12 cellular contexts compared by ENCODE assay signal in the genomic region with DNA sequence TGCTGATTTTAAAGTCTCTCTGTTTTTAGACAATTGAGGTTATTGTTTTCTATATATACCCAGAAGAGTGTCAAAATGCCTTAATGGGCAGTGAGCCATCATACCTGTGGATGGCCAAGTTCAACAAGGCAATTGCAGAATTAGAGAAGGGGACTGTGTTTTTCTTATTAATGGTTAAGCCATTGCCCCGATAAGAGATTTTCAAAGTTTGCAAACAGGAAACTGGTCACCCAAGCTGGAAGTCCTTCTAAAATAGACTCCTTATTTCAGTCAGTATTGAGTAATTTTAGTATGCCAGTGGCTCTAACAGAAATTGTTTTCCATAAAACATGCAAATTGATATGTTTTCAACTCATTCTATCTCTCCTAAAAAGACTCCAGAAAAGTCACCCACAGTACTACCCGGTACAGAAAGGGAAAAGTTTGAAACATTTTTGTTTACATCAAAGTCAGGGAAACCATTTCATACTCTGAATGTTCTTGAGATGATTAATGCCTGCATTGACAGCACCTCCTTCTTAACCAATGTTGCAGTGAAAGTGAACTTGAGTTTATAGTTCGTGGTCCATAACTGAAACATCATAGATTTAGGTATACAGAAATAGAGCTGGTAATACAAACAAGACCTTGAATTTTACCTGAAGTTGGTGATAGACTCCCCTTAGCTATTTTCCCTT.
DNase-seq lines count a peak whose midpoint lies in the region; ATAC-seq and TF ChIP-seq lines count a peak whose summit lies in the region.
"Had no signal": no experiment of that assay in that cellular context is flagged by ENCODE, and none has a peak within 500 bp of the region (broad histone marks: within the 10 kb centered on the region; RNA-seq: fewer than 3 reads in every experiment).

No MANE protein-coding gene starts in this region.

- POLR2A ChIA-PET in CD8-positive, alpha-beta T cell (lab: Charles Lee): no interaction called here

- DNase-seq in dedifferentiated amniotic fluid mesenchymal stem cell (ENCODE audit: extremely low spot score) (peak; percentile 19), dorsolateral prefrontal cortex (no peak), GM13977 (ENCODE audit: low spot score) (no peak)
- DNase-seq in effector memory CD8-positive, alpha-beta T cell: no peak
- DNase-seq in CD8-positive, alpha-beta T cell: no peak
- DNase-seq: activated gamma-delta T cell treated with Interleukin-2 at 50 U/mL for 16 hours; effector memory CD4-positive, alpha-beta T cell; GOT3 had no signal

- H3K27me3 Mint-ChIP-seq in effector memory CD8-positive, alpha-beta T cell: peaks cover 38 to 46% of the 10 kb centered on the region in 2 donors
- peaks cover 35% of the 10 kb centered on the region for H3K27me3 Mint-ChIP-seq in CD8-positive, alpha-beta T cell (ENCODE audit: low read depth)

- H3K4me1 ChIP-seq in BLaER1 treated with 17β-estradiol and CSF1 and Interleukin-3, amounts not matched to agents 10 nM and 100 nM: peaks cover 34 to 40% (median 38%) of the 10 kb centered on the region in 10 experiments
- no peaks in the 10 kb centered on the region for H3K4me1 ChIP-seq in CD8-positive, alpha-beta T cell (ENCODE audit: insufficient read depth, low read length)

- peak overlapping the region; percentile 57 to 88 (median 74) for H3K4me2 ChIP-seq in BLaER1 treated with 17β-estradiol and CSF1 and Interleukin-3, amounts not matched to agents 10 nM and 100 nM

- H3K9me3 ChIP-seq in BLaER1 treated with 17β-estradiol and CSF1 and Interleukin-3, amounts not matched to agents 10 nM and 100 nM (replicated peaks in 1 of 11): no peaks in the 10 kb centered on the region
- no peaks in the 10 kb centered on the region for H3K9me3 ChIP-seq in CD8-positive, alpha-beta T cell (ENCODE audit: low read length)

- H3K4me3 Mint-ChIP-seq in effector memory CD8-positive, alpha-beta T cell: no peak overlapping the region
- H3K4me3 Mint-ChIP-seq in CD8-positive, alpha-beta T cell: no peak overlapping the region
- H3K4me3 Mint-ChIP-seq: stimulated activated naive CD8-positive, alpha-beta T cell treated with anti-CD3 and anti-CD28 coated beads, Interleukin-15, Interleukin-2, amounts not matched to agents 100 ng/mL and 50 ng/mL, for 24 hours had no signal

- H3K36me3 ChIP-seq in BLaER1 treated with 17β-estradiol and CSF1 and Interleukin-3, amounts not matched to agents 10 nM and 100 nM: no peaks in the 10 kb centered on the region
- H3K36me3 ChIP-seq in CD8-positive, alpha-beta T cell (ENCODE audit: insufficient read depth, low read length): no peaks in the 10 kb centered on the region

- no peak overlapping the region for H3K27ac Mint-ChIP-seq in effector memory CD8-positive, alpha-beta T cell
- no peak overlapping the region for H3K27ac Mint-ChIP-seq in CD8-positive, alpha-beta T cell
- H3K27ac Mint-ChIP-seq: stimulated activated naive CD8-positive, alpha-beta T cell treated with anti-CD3 and anti-CD28 coated beads, Interleukin-15, Interleukin-2, amounts not matched to agents 100 ng/mL and 50 ng/mL, for 24 hours had no signal

- in situ Hi-C loops in GM13977 (cut with MboI; ENCODE audit: low pct_unique_long_range_greater_than_20kb, low sequenced_read_pairs, unreplicated experiment): no loop called here

- no peak overlapping the region; a peak in 1 of 20 replicates for H3K4me3 ChIP-seq in BLaER1 treated with 17β-estradiol and CSF1 and Interleukin-3, amounts not matched to agents 10 nM and 100 nM
- H3K4me3 ChIP-seq in dorsolateral prefrontal cortex: peak overlapping the region in 15 of 59 donors; percentile 1 to 52 (median 32)
- no peak overlapping the region for H3K4me3 ChIP-seq in CD8-positive, alpha-beta T cell (ENCODE audit: low read depth, low read length)

- ATAC-seq in GM19397 (IDR thresholded peaks at IDR 0.05; ENCODE audit: unreplicated experiment) (peak; percentile 55), HG03066 (IDR thresholded peaks at IDR 0.05; ENCODE audit: low read depth, unreplicated experiment) (peak; percentile 55)
- ATAC-seq in effector memory CD8-positive, alpha-beta T cell (replicated peaks): no peak
- no peak for ATAC-seq in CD8-positive, alpha-beta T cell

- H3K27ac ChIP-seq in BLaER1 treated with 17β-estradiol and CSF1 and Interleukin-3, amounts not matched to agents 10 nM and 100 nM: peak overlapping the region in 2 of 11 experiments; percentile 0 to 17; a peak in 2 of 22 replicates
- H3K27ac ChIP-seq in dorsolateral prefrontal cortex: peak overlapping the region in 11 of 59 donors; percentile 1 to 56 (median 37)
- H3K27ac ChIP-seq in CD8-positive, alpha-beta T cell (ENCODE audit: low read depth, low read length): no peak overlapping the region

- CTCF ChIA-PET in CD8-positive, alpha-beta T cell (lab: Charles Lee): interaction anchor here (0.7 kb wide), 1 partner anchor 31 kb away, joined by 3 read pairs; no protein-coding TSS in a partner anchor

- no peaks in the 10 kb centered on the region for H3K4me1 Mint-ChIP-seq in effector memory CD8-positive, alpha-beta T cell (ENCODE audit: low read depth in 2 of 2)
- H3K4me1 Mint-ChIP-seq in CD8-positive, alpha-beta T cell (ENCODE audit: low read depth): no peaks in the 10 kb centered on the region

- no peaks in the 10 kb centered on the region for H3K9me3 Mint-ChIP-seq in effector memory CD8-positive, alpha-beta T cell
- H3K9me3 Mint-ChIP-seq in CD8-positive, alpha-beta T cell: no peaks in the 10 kb centered on the region
- H3K9me3 Mint-ChIP-seq: stimulated activated naive CD8-positive, alpha-beta T cell treated with anti-CD3 and anti-CD28 coated beads, Interleukin-15, Interleukin-2, amounts not matched to agents 100 ng/mL and 50 ng/mL, for 24 hours had no signal

- H3K27me3 ChIP-seq in BLaER1 treated with 17β-estradiol and CSF1 and Interleukin-3, amounts not matched to agents 10 nM and 100 nM: no peaks in the 10 kb centered on the region
- peaks cover 0 to 3% (median 0%) of the 10 kb centered on the region in 45 donors for H3K27me3 ChIP-seq in dorsolateral prefrontal cortex
- H3K27me3 ChIP-seq in CD8-positive, alpha-beta T cell (ENCODE audit: insufficient read depth, low read length): no peaks in the 10 kb centered on the region

- no peaks in the 10 kb centered on the region for H4K20me1 ChIP-seq in BLaER1 treated with 17β-estradiol and CSF1 and Interleukin-3, amounts not matched to agents 10 nM and 100 nM

- intact Hi-C loops in dorsolateral prefrontal cortex (cut with DNase I): no loop called here
- intact Hi-C loops in CD8-positive, alpha-beta T cell (cut with DNase I, micrococcal nuclease): no loop called here

- H3K9ac ChIP-seq in BLaER1 treated with 17β-estradiol and CSF1 and Interleukin-3, amounts not matched to agents 10 nM and 100 nM: no peak overlapping the region

- TF ChIP-seq CTCF in dorsolateral prefrontal cortex (IDR thresholded peaks at IDR 0.05 in 54 of 56, conservative IDR thresholded peaks at IDR 0.05 in 2 of 56; ENCODE audit: low read depth in 1 of 56, partially characterized antibody in 56 of 56) (no peak), GM13977 (IDR thresholded peaks at IDR 0.05; ENCODE audit: extremely low read depth, insufficient read depth, missing control alignments) (no peak)
- no peak for TF ChIP-seq CTCF in CD8-positive, alpha-beta T cell (IDR thresholded peaks at IDR 0.05)

- H3K36me3 Mint-ChIP-seq in effector memory CD8-positive, alpha-beta T cell (ENCODE audit: insufficient read depth): no peaks in the 10 kb centered on the region
- H3K36me3 Mint-ChIP-seq in CD8-positive, alpha-beta T cell: no peaks in the 10 kb centered on the region

Comparison
In these comparisons a context has a peak if more than half of its experiments do, and no peak if none do; other contexts are left out.
1. ATAC-seq: peak in GM19397 (single experiment) and HG03066 (single experiment); none in effector memory CD8-positive, alpha-beta T cell (single experiment) and CD8-positive, alpha-beta T cell (single experiment).